In the genomic region with DNA sequence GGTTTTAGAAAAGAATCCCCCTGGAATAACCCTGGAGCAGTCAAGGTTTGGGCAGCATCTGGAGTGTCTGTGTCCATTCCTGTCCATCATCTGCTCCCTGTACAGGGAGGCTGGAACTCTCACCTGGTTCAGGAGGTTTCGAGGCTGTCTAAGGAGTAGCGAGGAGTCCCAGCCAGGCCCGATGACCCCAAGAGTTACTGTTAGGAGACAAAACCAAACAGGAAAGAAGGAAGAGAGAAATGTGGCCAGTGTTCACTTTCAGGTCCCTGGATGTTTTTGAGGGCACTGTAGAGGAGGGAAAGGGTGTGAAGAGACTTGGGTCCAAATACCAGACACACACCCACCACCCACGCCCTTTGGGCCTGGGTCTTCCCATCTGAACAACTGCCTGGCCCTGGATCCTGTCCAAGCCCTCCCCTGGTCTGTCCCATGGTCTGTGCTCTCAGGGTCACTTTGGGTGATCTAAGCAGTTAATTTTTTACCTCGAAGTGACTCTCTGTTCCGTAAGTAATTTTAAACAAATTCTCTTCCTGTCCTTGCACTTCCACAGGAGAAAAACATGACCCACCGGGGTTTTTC, we compare ENCODE assay signal across 12 cellular contexts.
DNase-seq lines count a peak whose midpoint lies in the region; ATAC-seq and TF ChIP-seq lines count a peak whose summit lies in the region.
"Had no signal": no experiment of that assay in that cellular context is flagged by ENCODE, and none has a peak within 500 bp of the region (broad histone marks: within the 10 kb centered on the region; RNA-seq: fewer than 3 reads in every experiment).

No MANE protein-coding gene starts in this region.

- H3K9me3 ChIP-seq in HUES48 (ENCODE audit: control insufficient read depth, insufficient read depth, low read length) (no peaks in the 10 kb centered on the region), mesenchymal stem cell (ENCODE audit: control insufficient read depth, low read length) (no peaks in the 10 kb centered on the region), stomach smooth muscle (ENCODE audit: control insufficient read depth in 2 of 2, low read length in 2 of 2) (no peaks in the 10 kb centered on the region)

- H3K36me3 ChIP-seq in HUES48 (ENCODE audit: control insufficient read depth, insufficient read depth, low read length): peaks cover 9% of the 10 kb centered on the region
- H3K36me3 ChIP-seq in mesenchymal stem cell (ENCODE audit: control insufficient read depth in 1 of 2, insufficient read depth in 2 of 2, low read depth in 1 of 2, low read length in 2 of 2): peaks cover 50 to 60% of the 10 kb centered on the region in 2 experiments
- peaks cover 5 to 7% of the 10 kb centered on the region in 2 donors for H3K36me3 ChIP-seq in stomach smooth muscle (ENCODE audit: control insufficient read depth in 2 of 2, insufficient read depth in 2 of 2, low read length in 2 of 2)

- peak overlapping the region; percentile 55 for H3K4me2 ChIP-seq in mesenchymal stem cell (ENCODE audit: low read length, poor library complexity, severe bottlenecking)

- peaks cover 87% of the 10 kb centered on the region for H3K4me1 Mint-ChIP-seq in chondrocyte (ENCODE audit: low read depth)

- no peak overlapping the region for H3K9ac ChIP-seq in HUES48 (ENCODE audit: low read depth, low read length)
- H3K9ac ChIP-seq in mesenchymal stem cell (ENCODE audit: low read length): no peak overlapping the region
- no peak overlapping the region for H3K9ac ChIP-seq in stomach smooth muscle (ENCODE audit: low read length in 2 of 2)

- peak overlapping the region; percentile 71 for H4K91ac ChIP-seq in mesenchymal stem cell (ENCODE audit: low read length)

- H3K27ac ChIP-seq in HUES48 (ENCODE audit: low read depth, low read length): peak overlapping the region; percentile 66
- peak overlapping the region; percentile 87 for H3K27ac ChIP-seq in mesenchymal stem cell (ENCODE audit: low read length, poor library complexity, severe bottlenecking)
- peak overlapping the region; percentile 31 for H3K27ac ChIP-seq in stomach smooth muscle (ENCODE audit: low read length)

- no peak for DNase-seq in chondrocyte (ENCODE audit: low spot score)
- no peak for DNase-seq in mesenchymal stem cell
- no peak for DNase-seq in ACHN
- no peak for DNase-seq in hypothalamus (lab: John Stamatoyannopoulos, UW)
- no peak for DNase-seq in hepatic stellate cell (ENCODE audit: low spot score)
- DNase-seq: activated T-cell treated with anti-CD3 and anti-CD28 coated beads, Interleukin-2, amount 50 U/mL, for 48 hours; NCI-H226; retina; SHP77 treated with DMSO at 0.1 percent for 48 hours had no signal

- H2BK120ac ChIP-seq in mesenchymal stem cell (ENCODE audit: low read depth, low read length): peak overlapping the region; percentile 2

- H3K4ac ChIP-seq in mesenchymal stem cell (ENCODE audit: low read depth in 1 of 2, low read length in 2 of 2): peak overlapping the region; percentile 79 to 90

- H3K27me3 ChIP-seq in HUES48 (ENCODE audit: control insufficient read depth, insufficient read depth, low read length) (no peaks in the 10 kb centered on the region), mesenchymal stem cell (ENCODE audit: control insufficient read depth in 1 of 2, insufficient read depth in 1 of 2, low read length in 2 of 2) (no peaks in the 10 kb centered on the region), stomach smooth muscle (ENCODE audit: control insufficient read depth in 1 of 2, insufficient read depth in 2 of 2, low read length in 2 of 2) (no peaks in the 10 kb centered on the region)

- H3K18ac ChIP-seq in mesenchymal stem cell (ENCODE audit: low read depth in 1 of 2, low read length in 2 of 2): peak overlapping the region; percentile 57 to 79

- peak overlapping the region; percentile 85 for H2BK15ac ChIP-seq in mesenchymal stem cell (ENCODE audit: low read depth, poor library complexity, severe bottlenecking)

- H3K14ac ChIP-seq in mesenchymal stem cell (ENCODE audit: low read length in 2 of 2): peak overlapping the region in 1 of 2 experiments; percentile 45

- peak overlapping the region; percentile 39 for H2BK5ac ChIP-seq in mesenchymal stem cell (ENCODE audit: low read depth, low read length, poor library complexity, severe bottlenecking)

- peak overlapping the region; percentile 33 to 86 for H2BK12ac ChIP-seq in mesenchymal stem cell (ENCODE audit: low read length in 2 of 2)

- H4K8ac ChIP-seq in mesenchymal stem cell (ENCODE audit: low read length): peak overlapping the region; percentile 2

- in situ Hi-C loops in ACHN (cut with HindIII; ENCODE audit: low pct_ligation_motif_present, low pct_unique_long_range_greater_than_20kb, low sequenced_read_pairs): no loop called here

- H3K4me1 ChIP-seq in HUES48 (ENCODE audit: control insufficient read depth, insufficient read depth, low read length): peaks cover 22% of the 10 kb centered on the region
- H3K4me1 ChIP-seq in mesenchymal stem cell (ENCODE audit: control insufficient read depth, insufficient read depth, low read depth, low read length): peaks cover 85% of the 10 kb centered on the region
- H3K4me1 ChIP-seq in stomach smooth muscle (ENCODE audit: control insufficient read depth, insufficient read depth, low read length): peaks cover 78% of the 10 kb centered on the region

- H3K23ac ChIP-seq in mesenchymal stem cell (ENCODE audit: low read length in 2 of 2): no peak overlapping the region

- H3K79me1 ChIP-seq in mesenchymal stem cell (replicated peaks; ENCODE audit: low read length, poor library complexity, severe bottlenecking): peaks cover 28% of the 10 kb centered on the region

- H3K4me3 Mint-ChIP-seq in chondrocyte (ENCODE audit: unreplicated experiment): no peak overlapping the region

- H3K9me3 Mint-ChIP-seq in chondrocyte (ENCODE audit: low read depth): no peaks in the 10 kb centered on the region

- H3K27me3 Mint-ChIP-seq in chondrocyte (ENCODE audit: low read depth): no peaks in the 10 kb centered on the region

- H3K4me3 ChIP-seq in HUES48 (ENCODE audit: low read depth, low read length) (no peak overlapping the region), mesenchymal stem cell (ENCODE audit: insufficient read depth in 1 of 2, low read depth in 1 of 2, low read length in 2 of 2) (no peak overlapping the region), stomach smooth muscle (ENCODE audit: low read length in 2 of 2) (no peak overlapping the region)

- H2AFZ ChIP-seq in mesenchymal stem cell (ENCODE audit: low read depth, low read length): no peak overlapping the region

- ATAC-seq in HG03159 (IDR thresholded peaks at IDR 0.05; ENCODE audit: unreplicated experiment): no peak

- whole genome bisulfite sequencing in mesenchymal stem cell: 40% methylated on average over 7 of the region's 7 CpGs

- peak overlapping the region; percentile 89 for H3K27ac Mint-ChIP-seq in chondrocyte (ENCODE audit: unreplicated experiment)

- TF ChIP-seq CTCF in chondrocyte (IDR thresholded peaks at IDR 0.05): no peak

- peaks cover 6% of the 10 kb centered on the region for H3K36me3 Mint-ChIP-seq in chondrocyte (ENCODE audit: low read depth)

- peak overlapping the region; percentile 82 for H2AK5ac ChIP-seq in mesenchymal stem cell (ENCODE audit: low read length, severe bottlenecking)

Comparison
In these comparisons a context has a peak if more than half of its experiments do, and no peak if none do; other contexts are left out.
1. H3K27ac ChIP-seq: peak in every context shown above with its lines; median percentile 87 in mesenchymal stem cell; 66 in HUES48; 31 in stomach smooth muscle.